ENCODE assay signal across 10 cellular contexts in genomic region chr2:28624436-28624797, GRCh38.
DNase-seq lines count a peak whose midpoint lies in the region; ATAC-seq and TF ChIP-seq lines count a peak whose summit lies in the region.
"Had no signal": no experiment of that assay in that cellular context is flagged by ENCODE, and none has a peak within 500 bp of the region (broad histone marks: within the 10 kb centered on the region; RNA-seq: fewer than 3 reads in every experiment).

No MANE protein-coding gene starts in this region.

- no peaks in the 10 kb centered on the region for H4K20me1 ChIP-seq in neural progenitor cell (ENCODE audit: low read depth)
- H4K20me1 ChIP-seq: BLaER1 had no signal

- H3K27me3 Mint-ChIP-seq in chondrocyte (ENCODE audit: low read depth) (no peaks in the 10 kb centered on the region), neural progenitor cell (ENCODE audit: insufficient read depth, low read depth) (peaks cover 24% of the 10 kb centered on the region)

- H3K36me3 ChIP-seq in right atrium auricular region (no peaks in the 10 kb centered on the region), neural progenitor cell (no peaks in the 10 kb centered on the region), aorta (ENCODE audit: control insufficient read depth in 1 of 2, insufficient read depth in 2 of 2, low read length in 1 of 2) (no peaks in the 10 kb centered on the region)
- H3K36me3 ChIP-seq: BLaER1 had no signal

- WGBS in aorta, 2 donors: 0 to 12% methylated on average over 2 of the region's 2 CpGs

- TF ChIP-seq CTCF in right atrium auricular region (IDR thresholded peaks at IDR 0.05) (no peak), chondrocyte (IDR thresholded peaks at IDR 0.05) (no peak), neural progenitor cell (IDR thresholded peaks at IDR 0.05) (no peak)

- H3K9me3 Mint-ChIP-seq in chondrocyte (ENCODE audit: low read depth) (no peaks in the 10 kb centered on the region), neural progenitor cell (no peaks in the 10 kb centered on the region)

- H3K4me1 ChIP-seq in right atrium auricular region: peaks cover 0 to 64% of the 10 kb centered on the region in 2 donors
- H3K4me1 ChIP-seq in neural progenitor cell: peaks cover 26% of the 10 kb centered on the region
- peaks cover 0 to 8% of the 10 kb centered on the region in 2 donors for H3K4me1 ChIP-seq in aorta (ENCODE audit: control insufficient read depth in 1 of 2, insufficient read depth in 2 of 2, low read length in 2 of 2)

- peaks cover 68% of the 10 kb centered on the region for H3K4me1 Mint-ChIP-seq in chondrocyte (ENCODE audit: low read depth)
- H3K4me1 Mint-ChIP-seq in neural progenitor cell: peaks cover 54% of the 10 kb centered on the region

- H3K27me3 ChIP-seq in right atrium auricular region (no peaks in the 10 kb centered on the region), neural progenitor cell (no peaks in the 10 kb centered on the region), aorta (ENCODE audit: control insufficient read depth in 1 of 2, insufficient read depth in 2 of 2, low read length in 1 of 2) (no peaks in the 10 kb centered on the region)
- H3K27me3 ChIP-seq: BLaER1 had no signal

- H3K9me3 ChIP-seq in right atrium auricular region: no peaks in the 10 kb centered on the region
- H3K9me3 ChIP-seq in neural progenitor cell (ENCODE audit: low read depth): no peaks in the 10 kb centered on the region
- H3K9me3 ChIP-seq in aorta (ENCODE audit: control insufficient read depth, low read length): no peaks in the 10 kb centered on the region
- H3K9me3 ChIP-seq: BLaER1 had no signal

- H3K4me3 ChIP-seq in right atrium auricular region (no peak overlapping the region), neural progenitor cell (no peak overlapping the region), aorta (ENCODE audit: low read length in 2 of 2) (no peak overlapping the region)
- H3K4me3 ChIP-seq: BLaER1 had no signal

- intact Hi-C loops in left cardiac atrium (cut with DNase I): no loop called here
- intact Hi-C loops in aorta (cut with DNase I): no loop called here

- peak overlapping the region; percentile 86 to 92 for H3K27ac ChIP-seq in right atrium auricular region
- peak overlapping the region; percentile 61 for H3K27ac ChIP-seq in neural progenitor cell
- peak overlapping the region; percentile 100 for H3K27ac ChIP-seq in aorta (ENCODE audit: low read depth in 1 of 2, low read length in 2 of 2)

- no peak overlapping the region for H3K9ac ChIP-seq in neural progenitor cell
- H3K9ac ChIP-seq: BLaER1 had no signal

- DNase-seq in right atrium auricular region (ENCODE audit: low spot score): no peak
- no peak for DNase-seq in left cardiac atrium
- no peak for DNase-seq in chondrocyte (ENCODE audit: low spot score)
- DNase-seq in neural progenitor cell (ENCODE audit: low spot score): no peak
- DNase-seq in aorta: no peak
- no peak for DNase-seq in SIG-M5 treated with dmso at 0.1 percent for 504 hours (lab: John Stamatoyannopoulos, UW; ENCODE audit: unreplicated experiment)
- no peak for DNase-seq in EL
- DNase-seq: NCI-H1694 had no signal

- no peak overlapping the region for H2AFZ ChIP-seq in neural progenitor cell (replicated peaks)

- H3K36me3 Mint-ChIP-seq in chondrocyte (ENCODE audit: low read depth): no peaks in the 10 kb centered on the region
- H3K36me3 Mint-ChIP-seq in neural progenitor cell: no peaks in the 10 kb centered on the region

- H3K27ac Mint-ChIP-seq in chondrocyte (ENCODE audit: unreplicated experiment): peak overlapping the region; percentile 98
- peak overlapping the region; percentile 29 for H3K27ac Mint-ChIP-seq in neural progenitor cell

- H3K4me3 Mint-ChIP-seq in chondrocyte (ENCODE audit: unreplicated experiment) (no peak overlapping the region), neural progenitor cell (no peak overlapping the region)

- peak overlapping the region; percentile 50 for H3K4me2 ChIP-seq in neural progenitor cell

- ATAC-seq in left cardiac atrium (no peak), aorta (ENCODE audit: low FRiP score) (no peak), GM18498 (IDR thresholded peaks at IDR 0.05; ENCODE audit: unreplicated experiment) (no peak)

- H3F3A ChIP-seq in neural progenitor cell (ENCODE audit: low read depth): peaks cover 23% of the 10 kb centered on the region

- no peaks in the 10 kb centered on the region for H3K79me2 ChIP-seq in neural progenitor cell (ENCODE audit: low read depth)
